Comparison of ENCODE assay signal across 26 cellular contexts in genomic region chr4:108454227-108454626, GRCh38.
DNase-seq lines count a peak whose midpoint lies in the region; ATAC-seq, FAIRE-seq and TF ChIP-seq lines count a peak whose summit lies in the region.
"Had no signal": no experiment of that assay in that cellular context is flagged by ENCODE, and none has a peak within 500 bp of the region (broad histone marks: within the 10 kb centered on the region; RNA-seq: fewer than 3 reads in every experiment).

No MANE protein-coding gene starts in this region.

- TF ChIP-seq CTCF in astrocyte (IDR thresholded peaks at IDR 0.05; ENCODE audit: insufficient read depth, low read depth, low read length) (no peak), nephron progenitor cell (IDR thresholded peaks at IDR 0.05) (no peak)

- no peaks in the 10 kb centered on the region for H3K36me3 ChIP-seq in astrocyte (ENCODE audit: insufficient read depth, low read length)
- H3K36me3 ChIP-seq: MG63 had no signal

- no peaks in the 10 kb centered on the region for H3K9me3 Mint-ChIP-seq in astrocyte (ENCODE audit: unreplicated experiment)
- peaks cover 15% of the 10 kb centered on the region for H3K9me3 Mint-ChIP-seq in nephron progenitor cell
- H3K9me3 Mint-ChIP-seq: CD4-positive, CD25-positive, alpha-beta regulatory T cell had no signal

- no peak overlapping the region for H3K9ac ChIP-seq in astrocyte (ENCODE audit: low read length)

- H3K4me2 ChIP-seq in astrocyte (ENCODE audit: low read length) = no peak overlapping the region

- H4K20me1 ChIP-seq in astrocyte (ENCODE audit: insufficient read depth, low read length) = no peaks in the 10 kb centered on the region

- H3K4me1 ChIP-seq in astrocyte (ENCODE audit: insufficient read depth, low read length) = no peaks in the 10 kb centered on the region

- no peaks in the 10 kb centered on the region for H3K9me3 ChIP-seq in astrocyte (ENCODE audit: insufficient read depth, low read depth, low read length)
- H3K9me3 ChIP-seq: MG63 had no signal

- H3K27me3 ChIP-seq in astrocyte (ENCODE audit: insufficient read depth, low read length) = no peaks in the 10 kb centered on the region
- H3K27me3 ChIP-seq: MG63 had no signal

- no peak overlapping the region for H3K4me3 Mint-ChIP-seq in astrocyte (ENCODE audit: unreplicated experiment)
- H3K4me3 Mint-ChIP-seq in nephron progenitor cell = no peak overlapping the region
- H3K4me3 Mint-ChIP-seq: CD4-positive, CD25-positive, alpha-beta regulatory T cell; T-helper 1 cell treated with Interleukin-12 subunit alpha and Interleukin-12 subunit beta and Interleukin-4 antibody, amounts not matched to agents 30 μg/mL and 1 μg/mL, for 36 hours had no signal

- H3K4me1 Mint-ChIP-seq in astrocyte (ENCODE audit: low read depth, unreplicated experiment) = no peaks in the 10 kb centered on the region
- H3K4me1 Mint-ChIP-seq in nephron progenitor cell = peaks cover 28% of the 10 kb centered on the region

- H2AFZ ChIP-seq in astrocyte (ENCODE audit: low read depth, low read length) = no peak overlapping the region

- H3K27ac Mint-ChIP-seq in astrocyte (ENCODE audit: unreplicated experiment) (no peak overlapping the region), nephron progenitor cell (peak overlapping the region; percentile 9)
- H3K27ac Mint-ChIP-seq: CD4-positive, CD25-positive, alpha-beta regulatory T cell; T-helper 1 cell treated with Interleukin-12 subunit alpha and Interleukin-12 subunit beta and Interleukin-4 antibody, amounts not matched to agents 30 μg/mL and 1 μg/mL, for 36 hours had no signal

- H3K27me3 Mint-ChIP-seq in astrocyte (ENCODE audit: low read depth, unreplicated experiment) = peaks cover 11% of the 10 kb centered on the region
- peaks cover 4% of the 10 kb centered on the region for H3K27me3 Mint-ChIP-seq in nephron progenitor cell (ENCODE audit: low read depth, poor library complexity)
- H3K27me3 Mint-ChIP-seq: CD4-positive, CD25-positive, alpha-beta regulatory T cell had no signal

- no peak for FAIRE-seq in astrocyte (lab: Jason Lieb, UNC)
- FAIRE-seq: G401.6, GM12892, GM18507, H1, HepG2 had no signal

- H3K79me2 ChIP-seq in astrocyte (ENCODE audit: insufficient read depth, low read length) = no peaks in the 10 kb centered on the region

- H3K36me3 Mint-ChIP-seq in astrocyte (ENCODE audit: low read depth, unreplicated experiment) (no peaks in the 10 kb centered on the region), nephron progenitor cell (ENCODE audit: low read depth) (peaks cover 4% of the 10 kb centered on the region)
- H3K36me3 Mint-ChIP-seq: CD4-positive, CD25-positive, alpha-beta regulatory T cell had no signal

- ATAC-seq in HG02678 (IDR thresholded peaks at IDR 0.05; ENCODE audit: unreplicated experiment) = no peak
- ATAC-seq: HepG2 had no signal

- no peak overlapping the region for H3K27ac ChIP-seq in astrocyte (ENCODE audit: low read depth, low read length)
- H3K27ac ChIP-seq: HL-60 had no signal

- H3K4me3 ChIP-seq in astrocyte (ENCODE audit: insufficient read depth, low read depth, low read length) = no peak overlapping the region
- H3K4me3 ChIP-seq: MG63 had no signal

- CTCF ChIA-PET in HEK293T (lab: Yijun Ruan, JAX) = no interaction called here

- DNase-seq in HEK293T (ENCODE audit: extremely low spot score) (peak; percentile 45), LoVo (ENCODE audit: low spot score) (peak; percentile 47), astrocyte (ENCODE audit: low read depth) (peak; percentile 27), nephron progenitor cell (no peak), RKO (ENCODE audit: low spot score) (no peak), germinal center (ENCODE audit: low spot score) (no peak)
- DNase-seq: CD4-positive, CD25-positive, alpha-beta regulatory T cell; COR-L47; DMS153; KBM-7; MG63; NCI-H1436; NCI-H187 treated with DMSO at 0.1 percent for 48 hours; NCI-H2107; NCI-H2227 treated with DMSO at 0.1 percent for 48 hours; NCI-H510A; NCI-H82; Right ventricle myocardium superior had no signal

- POLR2A ChIA-PET in HEK293T (lab: Yijun Ruan, JAX) = no interaction called here

TF ChIP-seq in HEK293T, 16 proteins besides CTCF, POLR2A, EP300 and RAD21:
- no peak for TF ChIP-seq SUZ12 (IDR thresholded peaks at IDR 0.05)
- TF ChIP-seq PKNOX1 (IDR thresholded peaks at IDR 0.05) = peak; percentile 86
- TF ChIP-seq FOXA1 (IDR thresholded peaks at IDR 0.05) = no peak
- TF ChIP-seq L3MBTL2 (conservative IDR thresholded peaks at IDR 0.05) = no peak
- no peak for TF ChIP-seq HDGF (IDR thresholded peaks at IDR 0.05; ENCODE audit: borderline replicate concordance)
- no peak for TF ChIP-seq NFRKB (IDR thresholded peaks at IDR 0.05)
- TF ChIP-seq ARNT (IDR thresholded peaks at IDR 0.05) = no peak
- TF ChIP-seq LEF1 (IDR thresholded peaks at IDR 0.05; ENCODE audit: borderline replicate concordance) = peak; percentile 97
- TF ChIP-seq CTBP1 (IDR thresholded peaks at IDR 0.05; ENCODE audit: borderline replicate concordance) = peak; percentile 22; the same call in 1 of the 2 replicates

Comparison
In these comparisons a context has a peak if more than half of its experiments do, and no peak if none do; other contexts are left out.
1. DNase-seq: peak in HEK293T (single experiment), LoVo (single experiment) and astrocyte (single experiment); none in nephron progenitor cell (single experiment), RKO (single experiment) and germinal center (single experiment).